ENCODE assay signal across 16 cellular contexts in genomic region chr1:22992384-22992783, GRCh38. TPM values are rescaled to one million over a fixed set of nuclear protein-coding genes. Genes with fewer than 3 reads are reported as not detected.
"Had no signal": no experiment of that assay in that cellular context is flagged by ENCODE, and none has a peak within 500 bp of the region (broad histone marks: within the 10 kb centered on the region; RNA-seq: fewer than 3 reads in every experiment).

No MANE protein-coding gene starts in this region.

RNA-seq across cellular contexts. Expression of gene LACTBL1, which starts 19.7 kb away (rescaled TPM):
- total RNA-seq: activated CD4-positive, alpha-beta memory T cell treated with anti-CD3 and anti-CD28 coated beads, Interleukin-2, amount 10 ng/mL, durations not matched to agents 7 days and 5 days; activated CD4-positive, alpha-beta T cell treated with anti-CD3 and anti-CD28 coated beads for 36 hours; activated CD4-positive, alpha-beta T cell treated with anti-CD3 and anti-CD28 coated beads, Interleukin-2, amount 10 ng/mL, durations not matched to agents 7 days and 5 days; activated CD8-positive, alpha-beta memory T cell treated with anti-CD3 and anti-CD28 coated beads, Interleukin-2, amount 10 ng/mL, durations not matched to agents 7 days and 5 days; activated CD8-positive, alpha-beta T cell treated with anti-CD3 and anti-CD28 coated beads, Interleukin-2, amount 10 ng/mL, durations not matched to agents 7 days and 5 days; activated naive CD8-positive, alpha-beta T cell treated with anti-CD3 and anti-CD28 coated beads, Interleukin-2, amount 10 ng/mL, durations not matched to agents 7 days and 5 days; activated T-helper 2 cell treated with anti-CD3 and anti-CD28 coated beads, Interferon-gamma antibody, Interleukin-2, Interleukin-4, amounts not matched to agents 10 μg/mL and 5 μg/mL and 100 μg/mL, durations not matched to agents 14 hours and 24 hours and 36 hours; ascending aorta; bronchial epithelial cell; cardiac muscle cell; chondrocyte; T-helper 1 cell treated with Interleukin-12 subunit alpha and Interleukin-12 subunit beta and Interleukin-4 antibody, amounts not matched to agents 30 ng/mL and 1 ng/mL, for 36 hours; T-helper 17 cell; T-helper 2 cell treated with Interferon-gamma antibody and Interleukin-4, amounts not matched to agents 100 ng/mL and 5 ng/mL, for 36 hours; WTC11 had no signal
- polyA plus RNA-seq: adipose tissue, cardiac muscle cell had no signal

RNA-seq across cellular contexts. Expression of gene TEX46, which starts 23.3 kb away (rescaled TPM):
- total RNA-seq: activated CD4-positive, alpha-beta memory T cell treated with anti-CD3 and anti-CD28 coated beads, Interleukin-2, amount 10 ng/mL, durations not matched to agents 7 days and 5 days; activated CD4-positive, alpha-beta T cell treated with anti-CD3 and anti-CD28 coated beads, Interleukin-2, amount 10 ng/mL, durations not matched to agents 7 days and 5 days; activated CD8-positive, alpha-beta memory T cell treated with anti-CD3 and anti-CD28 coated beads, Interleukin-2, amount 10 ng/mL, durations not matched to agents 7 days and 5 days; activated CD8-positive, alpha-beta T cell treated with anti-CD3 and anti-CD28 coated beads, Interleukin-2, amount 10 ng/mL, durations not matched to agents 7 days and 5 days; activated naive CD8-positive, alpha-beta T cell treated with anti-CD3 and anti-CD28 coated beads, Interleukin-2, amount 10 ng/mL, durations not matched to agents 7 days and 5 days; activated T-helper 2 cell treated with anti-CD3 and anti-CD28 coated beads, Interferon-gamma antibody, Interleukin-2, Interleukin-4, amounts not matched to agents 10 μg/mL and 5 μg/mL and 100 μg/mL, durations not matched to agents 14 hours and 24 hours and 36 hours; ascending aorta; bronchial epithelial cell; cardiac muscle cell; chondrocyte; T-helper 1 cell treated with Interleukin-12 subunit alpha and Interleukin-12 subunit beta and Interleukin-4 antibody, amounts not matched to agents 30 ng/mL and 1 ng/mL, for 36 hours; T-helper 17 cell; T-helper 2 cell treated with Interferon-gamma antibody and Interleukin-4, amounts not matched to agents 100 ng/mL and 5 ng/mL, for 36 hours; WTC11 had no signal
- polyA plus RNA-seq: adipose tissue, cardiac muscle cell had no signal
